20 cellular contexts compared by ENCODE assay signal in the genomic region with DNA sequence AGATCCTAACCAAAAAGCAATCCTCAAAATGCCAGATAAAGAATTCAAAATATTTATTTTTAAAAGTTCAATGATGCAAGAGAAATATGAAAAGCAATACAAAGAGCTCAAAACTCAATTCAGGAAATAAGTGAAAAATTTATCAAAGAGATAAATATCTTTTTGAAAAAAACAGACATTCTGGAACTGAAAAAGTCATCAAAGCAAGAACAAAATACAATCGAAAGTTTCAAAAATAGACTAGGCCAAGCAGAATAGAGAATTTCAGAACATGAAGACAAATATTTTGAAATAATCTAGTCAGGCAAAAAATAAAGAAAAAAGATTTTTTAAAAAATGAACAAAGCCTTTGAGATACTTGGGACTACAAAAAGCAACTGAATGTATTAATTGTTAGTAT.
DNase-seq lines count a peak whose midpoint lies in the region; ATAC-seq, FAIRE-seq and TF ChIP-seq lines count a peak whose summit lies in the region.
"Had no signal": no experiment of that assay in that cellular context is flagged by ENCODE, and none has a peak within 500 bp of the region (broad histone marks: within the 10 kb centered on the region; RNA-seq: fewer than 3 reads in every experiment).

No MANE protein-coding gene starts in this region.

- DNase-seq in activated CD4-positive, alpha-beta T cell treated with anti-CD3 and anti-CD28 coated beads, Interleukin-2, amount 10 ng/mL, durations not matched to agents 24 days and 14 days, result no peak
- no peak for DNase-seq in activated CD4-positive, alpha-beta T cell treated with anti-CD3 and anti-CD28 coated beads for 4 hours
- DNase-seq in activated T-cell treated with anti-CD3 and anti-CD28 coated beads, Interleukin-2, amount 50 U/mL, for 72 hours, result no peak
- no peak for DNase-seq in body of pancreas
- DNase-seq: MG63, NCI-H1048, NCI-H1417 treated with DMSO at 0.1 percent for 48 hours, NCI-H187 treated with DMSO at 0.1 percent for 48 hours, NCI-H2107, NCI-H510A, PC-9, RPMI8226, SHP77 had no signal

- H3K4me3 Mint-ChIP-seq in activated CD4-positive, alpha-beta T cell treated with anti-CD3 and anti-CD28 coated beads, Interleukin-2, amount 10 ng/mL, durations not matched to agents 24 days and 14 days, result no peak overlapping the region
- no peak overlapping the region for H3K4me3 Mint-ChIP-seq in activated T-cell treated with anti-CD3 and anti-CD28 coated beads, Interleukin-2, amount 50 U/mL, for 72 hours
- H3K4me3 Mint-ChIP-seq: CD14-positive monocyte had no signal

- H3K4me1 Mint-ChIP-seq in activated CD4-positive, alpha-beta T cell treated with anti-CD3 and anti-CD28 coated beads, Interleukin-2, amount 10 ng/mL, durations not matched to agents 24 days and 14 days, result peaks cover 9% of the 10 kb centered on the region
- peaks cover 23% of the 10 kb centered on the region for H3K4me1 Mint-ChIP-seq in activated T-cell treated with anti-CD3 and anti-CD28 coated beads, Interleukin-2, amount 50 U/mL, for 72 hours (ENCODE audit: low read depth)

- no peak for TF ChIP-seq POLR2A in body of pancreas (IDR thresholded peaks at IDR 0.05)

- no peaks in the 10 kb centered on the region for H3K9me3 ChIP-seq in body of pancreas
- H3K9me3 ChIP-seq: MG63 had no signal

- no peaks in the 10 kb centered on the region for H3K27me3 ChIP-seq in KMS-11 (ENCODE audit: insufficient read depth, low read depth)
- no peaks in the 10 kb centered on the region for H3K27me3 ChIP-seq in body of pancreas
- H3K27me3 ChIP-seq: MG63 had no signal

- H3K4me1 ChIP-seq in KMS-11 (ENCODE audit: low read depth, poor library complexity, severe bottlenecking), result peaks cover 64% of the 10 kb centered on the region
- no peaks in the 10 kb centered on the region for H3K4me1 ChIP-seq in body of pancreas

- peak overlapping the region; percentile 45; the same call in 1 of the 2 replicates for H3K27ac ChIP-seq in KMS-11
- no peak overlapping the region for H3K27ac ChIP-seq in body of pancreas
- H3K27ac ChIP-seq: PC-9 had no signal

- H3K4me2 ChIP-seq in KMS-11, result peak overlapping the region; percentile 44
- H3K4me2 ChIP-seq: PC-9 had no signal

- H3K9ac ChIP-seq in KMS-11, result no peak overlapping the region

- H3K36me3 ChIP-seq in KMS-11 (ENCODE audit: insufficient read depth) (no peaks in the 10 kb centered on the region), body of pancreas (replicated peaks in 1 of 2; ENCODE audit: insufficient read depth in 1 of 2, low read depth in 2 of 2) (no peaks in the 10 kb centered on the region)
- H3K36me3 ChIP-seq: MG63 had no signal

- TF ChIP-seq CTCF in KMS-11 (conservative IDR thresholded peaks at IDR 0.05; ENCODE audit: low read depth, low read length), result no peak
- TF ChIP-seq CTCF in body of pancreas (IDR thresholded peaks at IDR 0.05), result no peak

- H3K79me2 ChIP-seq in KMS-11 (ENCODE audit: insufficient read depth, low read depth), result no peaks in the 10 kb centered on the region

- H3K27ac Mint-ChIP-seq in activated CD4-positive, alpha-beta T cell treated with anti-CD3 and anti-CD28 coated beads, Interleukin-2, amount 10 ng/mL, durations not matched to agents 24 days and 14 days, result peak overlapping the region; percentile 60
- no peak overlapping the region for H3K27ac Mint-ChIP-seq in activated T-cell treated with anti-CD3 and anti-CD28 coated beads, Interleukin-2, amount 50 U/mL, for 72 hours
- H3K27ac Mint-ChIP-seq: CD14-positive monocyte had no signal

- WGBS in body of pancreas, 2 donors, result 58 to 59% methylated on average over 1 of the region's 1 CpG

- intact Hi-C loops in activated CD4-positive, alpha-beta T cell treated with anti-CD3 and anti-CD28 coated beads, Interleukin-2, amount 10 ng/mL, durations not matched to agents 24 days and 14 days (cut with micrococcal nuclease), result no loop called here
- intact Hi-C loops in body of pancreas (cut with DNase I), result no loop called here

- peak; percentile 47 for FAIRE-seq in islet of Langerhans (lab: Jason Lieb, UNC)
- FAIRE-seq: G401.6, H54 had no signal

- peaks cover 22% of the 10 kb centered on the region for H3K9me3 Mint-ChIP-seq in activated CD4-positive, alpha-beta T cell treated with anti-CD3 and anti-CD28 coated beads, Interleukin-2, amount 10 ng/mL, durations not matched to agents 24 days and 14 days
- peaks cover 0 to 4% of the 10 kb centered on the region in 2 donors for H3K9me3 Mint-ChIP-seq in activated T-cell treated with anti-CD3 and anti-CD28 coated beads, Interleukin-2, amount 50 U/mL, for 72 hours

- H3K27me3 Mint-ChIP-seq in activated CD4-positive, alpha-beta T cell treated with anti-CD3 and anti-CD28 coated beads, Interleukin-2, amount 10 ng/mL, durations not matched to agents 24 days and 14 days, result no peaks in the 10 kb centered on the region
- no peaks in the 10 kb centered on the region for H3K27me3 Mint-ChIP-seq in activated T-cell treated with anti-CD3 and anti-CD28 coated beads, Interleukin-2, amount 50 U/mL, for 72 hours (ENCODE audit: low read depth)

- ATAC-seq in GM18498 (IDR thresholded peaks at IDR 0.05; ENCODE audit: unreplicated experiment), result peak; percentile 30
- ATAC-seq in activated T-cell treated with anti-CD3 and anti-CD28 coated beads, Interleukin-2, amount 50 U/mL, for 72 hours (replicated peaks in 1 of 2), result no peak
- no peak for ATAC-seq in esophagus mucosa
- no peak for ATAC-seq in body of pancreas

- H4K20me1 ChIP-seq in KMS-11 (ENCODE audit: insufficient read depth), result no peaks in the 10 kb centered on the region

- peaks cover 8% of the 10 kb centered on the region for H3K36me3 Mint-ChIP-seq in activated CD4-positive, alpha-beta T cell treated with anti-CD3 and anti-CD28 coated beads, Interleukin-2, amount 10 ng/mL, durations not matched to agents 24 days and 14 days (ENCODE audit: low read depth)
- H3K36me3 Mint-ChIP-seq in activated T-cell treated with anti-CD3 and anti-CD28 coated beads, Interleukin-2, amount 50 U/mL, for 72 hours (ENCODE audit: insufficient read depth in 2 of 2), result peaks cover 7 to 8% of the 10 kb centered on the region in 2 donors
- H3K36me3 Mint-ChIP-seq: CD14-positive monocyte had no signal

- no peak overlapping the region for H2AFZ ChIP-seq in KMS-11 (ENCODE audit: low read depth)
- H2AFZ ChIP-seq: PC-9 had no signal

- H3K4me3 ChIP-seq in KMS-11 (IDR thresholded peaks at IDR 0.05; ENCODE audit: insufficient read depth, low read depth, low read length) (no peak overlapping the region), body of pancreas (no peak overlapping the region)
- H3K4me3 ChIP-seq: MG63, PC-9 had no signal
